29 cellular contexts compared by ENCODE assay signal in the genomic region with DNA sequence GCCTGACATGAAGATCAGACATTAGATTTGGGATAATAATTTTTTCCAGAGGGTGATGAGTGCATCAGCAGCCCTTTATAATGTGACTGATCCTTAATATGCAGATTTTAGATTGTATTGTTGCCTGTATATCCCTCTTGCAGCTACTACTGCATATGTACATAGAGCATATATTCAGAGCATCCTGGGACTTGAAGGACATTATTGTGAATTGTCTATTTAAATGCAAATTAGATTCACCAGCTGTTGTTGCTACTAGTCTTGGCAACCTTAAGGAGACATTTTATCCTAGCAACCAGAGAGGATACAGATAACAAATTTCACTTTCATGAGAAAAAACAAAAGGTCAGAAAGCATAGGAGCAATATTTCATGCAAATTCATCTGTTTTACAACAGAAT.
DNase-seq lines count a peak whose midpoint lies in the region; TF ChIP-seq lines count a peak whose summit lies in the region.
"Had no signal": no experiment of that assay in that cellular context is flagged by ENCODE, and none has a peak within 500 bp of the region (broad histone marks: within the 10 kb centered on the region; RNA-seq: fewer than 3 reads in every experiment).

No MANE protein-coding gene starts in this region.

- H3K4me3 ChIP-seq in A673 (ENCODE audit: low read depth, low read length, poor library complexity, severe bottlenecking) = no peak overlapping the region
- H3K4me3 ChIP-seq: BLaER1 treated with 17β-estradiol and CSF1 and Interleukin-3, amounts not matched to agents 10 nM and 100 nM; esophagus squamous epithelium; gastroesophageal sphincter; testis had no signal

- no TSS peak for BruUV-seq in A673 (replicated peaks; lab: Mats Ljungman, UMichigan)

- no peaks in the 10 kb centered on the region for H3K9me3 ChIP-seq in A673 (ENCODE audit: low read depth, low read length, poor library complexity, severe bottlenecking)
- H3K9me3 ChIP-seq: esophagus squamous epithelium, gastroesophageal sphincter, testis had no signal

- intact Hi-C loops in A673 (cut with micrococcal nuclease; ENCODE audit: unreplicated experiment) = no loop called here

- CTCF ChIA-PET in A673 (lab: Charles Lee) = no interaction called here

- no peaks in the 10 kb centered on the region for H3K27me3 ChIP-seq in A673 (replicated peaks; ENCODE audit: insufficient read depth, low read depth, low read length, poor library complexity)
- H3K27me3 ChIP-seq: BLaER1 treated with 17β-estradiol and CSF1 and Interleukin-3, amounts not matched to agents 10 nM and 100 nM; esophagus squamous epithelium; gastroesophageal sphincter; testis had no signal

- no peaks in the 10 kb centered on the region for H3K36me3 ChIP-seq in A673 (ENCODE audit: insufficient read depth, low read length, poor library complexity, severe bottlenecking)
- H3K36me3 ChIP-seq: BLaER1 treated with 17β-estradiol and CSF1 and Interleukin-3, amounts not matched to agents 10 nM and 100 nM; esophagus squamous epithelium; gastroesophageal sphincter had no signal

- DNase-seq in A673 (ENCODE audit: low spot score) (peak; percentile 1), DMS153 (lab: John Stamatoyannopoulos, UW) (peak; percentile 42), NCI-H345 treated with DMSO at 0.1 percent for 48 hours (lab: John Stamatoyannopoulos, UW; ENCODE audit: unreplicated experiment) (peak; percentile 32), foreskin melanocyte (peak; percentile 18), NCI-H510A treated with DMSO at 0.1 percent for 48 hours (lab: John Stamatoyannopoulos, UW) (no peak), glomerular visceral epithelial cell (ENCODE audit: extremely low spot score) (no peak), H4 (ENCODE audit: low spot score) (no peak)
- DNase-seq in activated CD4-positive, alpha-beta T cell treated with anti-CD3 and anti-CD28 coated beads for 1 hour = no peak
- DNase-seq: activated CD4-positive, alpha-beta T cell treated with anti-CD3 and anti-CD28 coated beads, Interleukin-2, amount 10 ng/mL, durations not matched to agents 24 days and 14 days; activated gamma-delta T cell; activated T-cell treated with anti-CD3 and anti-CD28 coated beads, Interleukin-2, amount 50 U/mL, for 24 hours; central memory CD4-positive, alpha-beta T cell; dermis blood vessel endothelial cell; EL; esophagus squamous epithelium; islet precursor cell; KBM-7; MM.1S; natural killer cell; NCI-H187 treated with DMSO at 0.1 percent for 48 hours; NCI-H510A; SIG-M5; stimulated activated naive CD4-positive, alpha-beta T cell; SW 1271; T-helper 9 cell; testis had no signal

- POLR2A ChIA-PET in A673 (lab: Charles Lee; ENCODE audit: low non-redundant PET) = no interaction called here

- H3K4me1 ChIP-seq in A673 (ENCODE audit: insufficient read depth, low read length, poor library complexity, severe bottlenecking) = no peaks in the 10 kb centered on the region
- H3K4me1 ChIP-seq: BLaER1 treated with 17β-estradiol and CSF1 and Interleukin-3, amounts not matched to agents 10 nM and 100 nM; esophagus squamous epithelium; gastroesophageal sphincter; testis had no signal

- no peak for TF ChIP-seq CTCF in A673 (conservative IDR thresholded peaks at IDR 0.05; ENCODE audit: low read depth, low read length)

- H3K27ac ChIP-seq in A673 (ENCODE audit: low read depth, low read length, poor library complexity, severe bottlenecking) = no peak overlapping the region
- H3K27ac ChIP-seq: BLaER1 treated with 17β-estradiol and CSF1 and Interleukin-3, amounts not matched to agents 10 nM and 100 nM; esophagus squamous epithelium; gastroesophageal sphincter; testis; VCaP had no signal

Comparison
In these comparisons a context has a peak if more than half of its experiments do, and no peak if none do; other contexts are left out.
1. DNase-seq: peak in A673 (single experiment), DMS153 (single experiment), NCI-H345 treated with DMSO at 0.1 percent for 48 hours (single experiment) and foreskin melanocyte (single experiment); none in NCI-H510A treated with DMSO at 0.1 percent for 48 hours (single experiment), activated CD4-positive, alpha-beta T cell treated with anti-CD3 and anti-CD28 coated beads for 1 hour (single experiment), glomerular visceral epithelial cell (single experiment) and H4 (single experiment).